Comparison of ENCODE assay signal across 8 cellular contexts in genomic region chr14:76151398-76152332, GRCh38. TPM values are rescaled to one million over a fixed set of nuclear protein-coding genes. Genes with fewer than 3 reads are reported as not detected.
DNase-seq lines count a peak whose midpoint lies in the region; ATAC-seq, FAIRE-seq and TF ChIP-seq lines count a peak whose summit lies in the region.

TSS of gene GPATCH2L (plus strand) at chr14:76151922. CDS start at chr14:76154364, 2,442 bp downstream.

- TF ChIP-seq POLR2A in K562 (conservative IDR thresholded peaks at IDR 0.05) = peak; percentile 88
- peak; percentile 93 for TF ChIP-seq POLR2A in gastrocnemius medialis (IDR thresholded peaks at IDR 0.05)

- H3K9me3 ChIP-seq in K562 (replicated peaks; ENCODE audit: control insufficient read depth, insufficient read depth, low read depth, low read length) (no peaks in the 10 kb centered on the region), iPS DF 6.9 (ENCODE audit: control insufficient read depth, insufficient read depth, low read length) (no peaks in the 10 kb centered on the region), gastrocnemius medialis (no peaks in the 10 kb centered on the region)

- H3K27ac ChIP-seq in K562 (ENCODE audit: extremely low read depth, low read depth, low read length) (peak within 1 kb of the TSS; percentile 94), iPS DF 6.9 (ENCODE audit: low read length) (no peak within 1 kb of the TSS), gastrocnemius medialis (peak within 1 kb of the TSS; percentile 83 to 95 (median 94))

- FAIRE-seq in TTC549 (lab: Jason Lieb, UNC) (peak; percentile 59), K562 (lab: Jason Lieb, UNC) (peak; percentile 84)

- peak; percentile 89 for DNase-seq in 8988T
- peak; percentile 95 for DNase-seq in NCI-H2107 (lab: John Stamatoyannopoulos, UW)
- DNase-seq in K562 (ENCODE audit: extremely low read depth in 1 of 4, low spot score in 3 of 4) = peak; percentile 92 to 96 (median 96)
- peak; percentile 86 for DNase-seq in iPS DF 6.9 (ENCODE audit: low read depth, low spot score)
- DNase-seq in gastrocnemius medialis = peak; percentile 89 to 95

- no peak for TF ChIP-seq RAD21 in K562 (CRISPR knock-in tag; conservative IDR thresholded peaks at IDR 0.05 in 1 of 2, IDR thresholded peaks at IDR 0.05 in 1 of 2)

- TF ChIP-seq CTCF in K562 (IDR thresholded peaks at IDR 0.05 in 2 of 3, conservative IDR thresholded peaks at IDR 0.05 in 1 of 3; ENCODE audit: insufficient read depth in 2 of 3, low read depth in 1 of 3, low read length in 3 of 3) = no peak
- TF ChIP-seq CTCF in gastrocnemius medialis (IDR thresholded peaks at IDR 0.05 in 4 of 5, conservative IDR thresholded peaks at IDR 0.05 in 1 of 5) = no peak

- ATAC-seq in GM18517 (IDR thresholded peaks at IDR 0.05; ENCODE audit: unreplicated experiment) = peak; percentile 74
- peak; percentile 89 for ATAC-seq in HG03039 (IDR thresholded peaks at IDR 0.05; ENCODE audit: unreplicated experiment)
- peak; percentile 95 for ATAC-seq in K562
- ATAC-seq in gastrocnemius medialis = peak; percentile 90 to 95

- POLR2A ChIA-PET in K562 (lab: Yijun Ruan, JAX) = interaction anchor here (1.0 kb wide), 1 partner anchor 9 kb away, joined by 4 read pairs; no protein-coding TSS in a partner anchor

- in situ Hi-C loops in K562 (cut with MboI) = no loop called here
- in situ Hi-C loops in gastrocnemius medialis (cut with MboI; ENCODE audit: low sequenced_read_pairs in 4 of 4) = no loop called here

- H3K4me1 ChIP-seq in K562 (replicated peaks in 1 of 2; ENCODE audit: control insufficient read depth in 2 of 2, insufficient read depth in 2 of 2, low read length in 2 of 2) (peaks cover 15 to 26% of the 10 kb centered on the region in 2 experiments; a peak in 4 of 5 replicates), iPS DF 6.9 (ENCODE audit: control insufficient read depth, insufficient read depth, low read length) (no peaks in the 10 kb centered on the region), gastrocnemius medialis (peaks cover 42 to 44% of the 10 kb centered on the region in 2 donors)

- TF ChIP-seq EP300 in K562 (IDR thresholded peaks at IDR 0.05; ENCODE audit: low read length) = no peak

- H3K9me1 ChIP-seq in K562 (ENCODE audit: control insufficient read depth, insufficient read depth, low read length) = peaks cover 2% of the 10 kb centered on the region

- TSS peak; percentile 62 for BruUV-seq in K562 (replicated peaks; lab: Mats Ljungman, UMichigan)

- H4K20me1 ChIP-seq in K562 (replicated peaks; ENCODE audit: control insufficient read depth, insufficient read depth, low read length) = peaks cover 6% of the 10 kb centered on the region

- H3K4me3 ChIP-seq in K562 (peak within 1 kb of the TSS; percentile 96), iPS DF 6.9 (ENCODE audit: low read length) (peak within 1 kb of the TSS; percentile 99), gastrocnemius medialis (peak within 1 kb of the TSS; percentile 81 to 99 (median 92))

- intact Hi-C loops in K562 (cut with micrococcal nuclease) (no loop called here), gastrocnemius medialis (cut with DNase I; ENCODE audit: low total_unique reads) (loop anchor here (2.0 to 10.0 kb wide), 5 partner anchors 61 to 1163 kb away; partner anchors contain the start of gene IFT43)

- H3K36me3 ChIP-seq in K562 (ENCODE audit: control insufficient read depth, insufficient read depth, low read length) (peaks cover 31% of the 10 kb centered on the region; the same call in 2 of the 3 replicates), iPS DF 6.9 (ENCODE audit: control insufficient read depth, insufficient read depth, low read length) (no peaks in the 10 kb centered on the region; the same call in 1 of the 2 replicates), gastrocnemius medialis (peaks cover 0 to 10% of the 10 kb centered on the region in 2 donors)

- peak within 1 kb of the TSS; percentile 85 to 94 for H3K9ac ChIP-seq in K562 (ENCODE audit: insufficient read depth in 1 of 2, low read depth in 2 of 2, low read length in 2 of 2)

- peaks cover 48% of the 10 kb centered on the region for H3K79me2 ChIP-seq in K562 (ENCODE audit: control insufficient read depth, insufficient read depth, low read length)

- WGBS in K562 (ENCODE audit: insufficient coverage, low coverage, missing lambda C conversion rate) = 7% methylated on average over 19 of the region's 43 CpGs
- WGBS in iPS DF 6.9 (ENCODE audit: insufficient coverage, insufficient read length) = no CpG with 5 or more reads among the region's 43 CpGs

- peak within 1 kb of the TSS; percentile 83 for H3K4me2 ChIP-seq in K562 (ENCODE audit: insufficient read depth, low read length)

- H2AFZ ChIP-seq in K562 (ENCODE audit: low read depth, low read length) = peak within 1 kb of the TSS; percentile 84

- no peaks in the 10 kb centered on the region for H3K27me3 ChIP-seq in K562 (ENCODE audit: control insufficient read depth in 2 of 2, insufficient read depth in 2 of 2, low read length in 2 of 2)
- no peaks in the 10 kb centered on the region for H3K27me3 ChIP-seq in iPS DF 6.9 (ENCODE audit: control insufficient read depth, insufficient read depth, low read length)
- H3K27me3 ChIP-seq in gastrocnemius medialis = no peaks in the 10 kb centered on the region

- CTCF ChIA-PET in K562 (lab: Yijun Ruan, JAX; ENCODE audit: low intra/inter-chr PET ratio) = no interaction called here

TF ChIP-seq in K562, 482 proteins besides CTCF, POLR2A, EP300 and RAD21 (continues in another document):
- TF ChIP-seq NR2C2 (CRISPR knock-in tag; IDR thresholded peaks at IDR 0.05) = no peak
- 0 out of 2 replicates have a peak, but pooled peaks have one; percentile 25 for TF ChIP-seq NR2C2 (tag; IDR thresholded peaks at IDR 0.05)
- peak; percentile 59 for TF ChIP-seq TAF9B (IDR thresholded peaks at IDR 0.05; ENCODE audit: partially characterized antibody)
- TF ChIP-seq ZNF511 (CRISPR knock-in tag; IDR thresholded peaks at IDR 0.05) = peak; percentile 49
- TF ChIP-seq KLF13 (tag; IDR thresholded peaks at IDR 0.05; ENCODE audit: borderline replicate concordance, low read depth) = no peak
- TF ChIP-seq PREB (CRISPR knock-in tag; IDR thresholded peaks at IDR 0.05) = no peak
- TF ChIP-seq ZNF280A (IDR thresholded peaks at IDR 0.05; ENCODE audit: low read depth, partially characterized antibody) = no peak
- peak; percentile 89 for TF ChIP-seq SUPT5H (IDR thresholded peaks at IDR 0.05)
- peak in 2 of 3 experiments; percentile 49 to 51 for TF ChIP-seq YY1 (IDR thresholded peaks at IDR 0.05; ENCODE audit: borderline replicate concordance in 1 of 3, control insufficient read depth in 1 of 3, extremely low read depth in 1 of 3, insufficient read depth in 3 of 3, insufficient read length in 1 of 3, insufficient replicate concordance in 2 of 3, low read depth in 1 of 3, low read length in 2 of 3)
- peak; percentile 80 for TF ChIP-seq ELF1 (tag; IDR thresholded peaks at IDR 0.05)

RNA-seq across cellular contexts. Expression of gene GPATCH2L, which starts in this region (rescaled TPM):
- 105 and 137 TPM in 2 replicates for total RNA-seq in K562 (2011; cell fraction: chromatin; rRNA removed; ENCODE audit: low replicate concordance)
- total RNA-seq in K562 (2011; cell fraction: nucleolus; rRNA removed) = 40.7 and 48.0 TPM in 2 replicates
- total RNA-seq in K562 (2011; cell fraction: nucleoplasm; rRNA removed) = 81.2 and 120 TPM in 2 replicates
- total RNA-seq in K562 (2014; rRNA removed) = 16.4 and 18.3 TPM in 2 replicates
- total RNA-seq in K562 (2014; rRNA removed; fragmentation: Illumina TruSeq; extraction: Trizol) = 22.9 and 27.6 TPM in 2 replicates
- 20.0 and 20.7 TPM in 2 replicates for total RNA-seq in K562 (2015; rRNA removed; fragmentation: Illumina TruSeq; extraction: Trizol)
- 30.7 and 32.8 TPM in 2 replicates for total RNA-seq in K562 (2021)
- 36.2 and 39.6 TPM in 2 replicates for polyA plus RNA-seq in K562 (2011; rRNA removed)
- 14.8 and 23.2 TPM in 2 replicates for polyA plus RNA-seq in K562 (2011; cell fraction: cytosol; rRNA removed)
- polyA plus RNA-seq in K562 (2011; cell fraction: nucleus; rRNA removed) = 101 and 106 TPM in 2 replicates
- polyA plus RNA-seq in K562 (2012) = 15.6 and 17.7 TPM in 2 replicates
- 20.2 and 20.9 TPM in 2 replicates for polyA plus RNA-seq in K562 (2014; fragmentation: Illumina TruSeq; extraction: Trizol)
- polyA plus RNA-seq in K562 (2014; fragmentation: Nextera tagmentation; extraction: Ambion mirVana) = 10 to 100 TPM; 13.1 to 19.1 TPM
- 15.2 and 17.7 TPM in 2 replicates for polyA plus RNA-seq in K562 (2014; rRNA removed)
- 71.2 and 73.2 TPM in 2 replicates for polyA minus RNA-seq in K562 (2011; rRNA and poly(A)+ RNA removed)
- polyA minus RNA-seq in K562 (2011; cell fraction: cytosol; rRNA and poly(A)+ RNA removed) = 16.9 and 20.9 TPM in 2 replicates
- polyA minus RNA-seq in K562 (2011; cell fraction: nucleus; rRNA and poly(A)+ RNA removed) = 81.6 and 117 TPM in 2 replicates
- 10 to 100 TPM; 24.6 to 63.5 (median 41.9) TPM for total RNA-seq in gastrocnemius medialis
